ENCODE assay signal across 1 cellular context in genomic region chr2:85012855-85013254, GRCh38.
TF ChIP-seq lines count a peak whose summit lies in the region.

No MANE protein-coding gene starts in this region.

TF ChIP-seq in GM23338, 12 proteins besides CTCF, POLR2A, EP300 and RAD21:
- TF ChIP-seq ZNF114 (CRISPR knock-in tag; IDR thresholded peaks at IDR 0.05), result no peak
- TF ChIP-seq CREB1 (CRISPR knock-in tag; IDR thresholded peaks at IDR 0.05; ENCODE audit: low read depth), result no peak
- TF ChIP-seq JUNB (IDR thresholded peaks at IDR 0.05; ENCODE audit: unreplicated experiment), result no peak
- no peak for TF ChIP-seq ETS1 (IDR thresholded peaks at IDR 0.05)
- no peak for TF ChIP-seq REST (IDR thresholded peaks at IDR 0.05; ENCODE audit: unreplicated experiment)
- TF ChIP-seq EZH2phosphoT487 (IDR thresholded peaks at IDR 0.05; ENCODE audit: unreplicated experiment), result no peak
- no peak for TF ChIP-seq NANOG (IDR thresholded peaks at IDR 0.05; ENCODE audit: borderline replicate concordance)
- no peak for TF ChIP-seq ZNF331 (CRISPR knock-in tag; IDR thresholded peaks at IDR 0.05; ENCODE audit: low read depth)
- TF ChIP-seq EZH2 (IDR thresholded peaks at IDR 0.05; ENCODE audit: low read depth, unreplicated experiment), result no peak
- TF ChIP-seq ZNF462 (CRISPR knock-in tag; IDR thresholded peaks at IDR 0.05), result no peak
- no peak for TF ChIP-seq STAT1 (IDR thresholded peaks at IDR 0.05; ENCODE audit: unreplicated experiment)
- TF ChIP-seq POLR2AphosphoS5 (IDR thresholded peaks at IDR 0.05; ENCODE audit: low read depth), result no peak
